In the genomic region with DNA sequence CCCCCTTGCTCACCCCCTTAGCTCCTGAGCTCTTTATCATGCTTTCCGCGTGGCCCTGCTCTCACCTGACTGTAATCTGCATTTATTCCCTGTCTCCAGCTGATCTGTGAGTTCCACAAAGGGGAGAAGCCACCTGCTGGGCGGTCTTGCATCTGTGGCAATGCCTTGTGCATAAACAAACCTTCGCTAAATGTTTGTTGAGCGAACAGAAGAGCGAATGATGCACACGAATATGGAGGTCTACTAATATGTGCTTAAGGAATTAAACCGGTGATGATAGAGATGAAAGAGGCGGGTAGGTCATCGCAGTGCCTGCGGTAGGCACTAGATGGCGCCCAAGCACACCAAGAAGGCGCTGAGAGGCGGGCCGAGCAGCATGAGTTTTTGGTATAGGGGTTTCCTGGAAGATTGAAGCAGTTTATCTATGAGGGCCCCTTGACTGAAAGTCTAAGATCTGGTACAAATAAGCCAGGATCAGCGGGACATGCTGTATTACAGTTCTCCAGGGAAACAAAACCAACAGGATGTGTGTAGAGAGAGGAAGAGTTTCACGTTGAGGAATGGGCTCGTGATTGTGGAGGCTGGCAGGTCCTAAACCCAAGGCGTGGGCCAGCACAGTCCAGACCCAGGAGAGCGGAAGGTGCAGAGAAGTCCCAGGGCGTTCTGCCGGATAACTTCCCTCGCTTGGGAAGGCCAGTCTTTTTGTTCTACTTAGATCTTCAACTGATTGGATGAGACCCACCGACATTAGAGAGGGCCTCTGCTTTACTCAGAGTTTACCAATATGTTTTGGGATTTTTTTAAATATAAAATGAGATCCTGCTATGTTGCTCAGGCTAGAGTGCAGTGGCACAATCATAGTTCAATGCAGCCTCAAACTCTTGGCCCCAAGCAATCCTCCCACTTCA, we compare ENCODE assay signal across 8 cellular contexts. TPM values are rescaled to one million over a fixed set of nuclear protein-coding genes. Genes with fewer than 3 reads are reported as not detected.
A peak's percentile ranks its signal among the peaks of the same experiment; 100 is the strongest.
DNase-seq lines count a peak whose midpoint lies in the region; ATAC-seq, FAIRE-seq and TF ChIP-seq lines count a peak whose summit lies in the region.

No MANE protein-coding gene starts in this region.

- H3K27ac ChIP-seq in dorsolateral prefrontal cortex (peak overlapping the region in 35 of 59 donors; percentile 3 to 80 (median 44)), lower lobe of right lung (no peak overlapping the region)

- no peaks in the 10 kb centered on the region for H3K36me3 ChIP-seq in lower lobe of right lung

- no peaks in the 10 kb centered on the region for H3K27me3 ChIP-seq in dorsolateral prefrontal cortex
- H3K27me3 ChIP-seq in lower lobe of right lung (ENCODE audit: low read depth) = no peaks in the 10 kb centered on the region

- TF ChIP-seq CTCF in dorsolateral prefrontal cortex (IDR thresholded peaks at IDR 0.05 in 54 of 56, conservative IDR thresholded peaks at IDR 0.05 in 2 of 56; ENCODE audit: low read depth in 1 of 56, partially characterized antibody in 56 of 56) (peak; percentile 70 to 94 (median 84)), lower lobe of right lung (IDR thresholded peaks at IDR 0.05) (peak; percentile 93)

- peak; percentile 72 for FAIRE-seq in G401.6 (lab: Jason Lieb, UNC)

- H3K4me3 ChIP-seq in dorsolateral prefrontal cortex (peak overlapping the region in 58 of 59 donors; percentile 6 to 70 (median 48)), lower lobe of right lung (peak overlapping the region; percentile 26)

- peak; percentile 11 for DNase-seq in NCI-H748 treated with DMSO at 0.1 percent for 48 hours (lab: John Stamatoyannopoulos, UW)
- DNase-seq in activated CD4-positive, alpha-beta T cell treated with anti-CD3 and anti-CD28 coated beads, Interleukin-2, amount 50 U/mL, for 1 hour = peak; percentile 85
- peak; percentile 64 to 84 (median 78) for DNase-seq in dorsolateral prefrontal cortex
- peak; percentile 86 for DNase-seq in lower lobe of right lung
- peak; percentile 77 to 80 for DNase-seq in stimulated activated CD4-positive, alpha-beta T cell treated with anti-CD3 and anti-CD28 coated beads, Interleukin-4, amount 100 ng/mL, for 48 hours (ENCODE audit: low read depth in 2 of 2)

- peaks cover 11% of the 10 kb centered on the region for H3K4me1 ChIP-seq in lower lobe of right lung

- H3K9me3 ChIP-seq in lower lobe of right lung = no peaks in the 10 kb centered on the region

- ATAC-seq in HG02981 (IDR thresholded peaks at IDR 0.05; ENCODE audit: unreplicated experiment) = peak; percentile 75
- ATAC-seq in lower lobe of right lung = peak; percentile 89 to 91
- no peak for ATAC-seq in GM18517 (IDR thresholded peaks at IDR 0.05; ENCODE audit: unreplicated experiment)

- intact Hi-C loops in dorsolateral prefrontal cortex (cut with DNase I) = no loop called here
- intact Hi-C loops in lower lobe of right lung (cut with DNase I) = no loop called here

RNA-seq across cellular contexts. Expression of a gene that starts 34.7 kb away (rescaled TPM):
- total RNA-seq in dorsolateral prefrontal cortex (100 to 1,000 TPM in 119 of 120 experiments, 10 to 100 TPM in 1; 96.2 to 291 (median 209) TPM), lower lobe of right lung (88.4 TPM)

Comparison
In these comparisons a context has a peak if more than half of its experiments do, and no peak if none do; other contexts are left out.
1. DNase-seq: peak in every context shown above with its lines; median percentile 86 in lower lobe of right lung; 85 in activated CD4-positive, alpha-beta T cell treated with anti-CD3 and anti-CD28 coated beads, Interleukin-2, amount 50 U/mL, for 1 hour; 78 in stimulated activated CD4-positive, alpha-beta T cell treated with anti-CD3 and anti-CD28 coated beads, Interleukin-4, amount 100 ng/mL, for 48 hours; 78 in dorsolateral prefrontal cortex; 11 in NCI-H748 treated with DMSO at 0.1 percent for 48 hours.